10 cellular contexts compared by ENCODE assay signal in the genomic region with DNA sequence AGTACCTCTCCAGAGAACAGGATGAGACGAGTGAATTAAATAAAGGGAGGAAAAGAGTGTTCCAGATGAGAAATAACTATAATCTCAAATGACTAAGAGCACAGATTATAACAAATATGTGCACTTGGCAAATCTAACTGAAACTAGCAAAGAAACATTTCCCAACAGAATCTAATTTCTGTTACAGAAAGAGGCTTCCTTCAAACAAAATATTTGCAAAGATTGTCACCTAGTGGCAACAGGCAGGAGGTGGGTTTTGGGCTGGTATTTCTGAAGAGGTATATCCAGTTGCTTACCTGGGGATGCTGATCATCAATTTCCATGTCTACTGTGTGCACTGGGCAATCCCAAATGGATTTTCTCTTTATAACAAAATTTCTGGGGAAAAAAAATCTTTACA. TPM values are rescaled to one million over a fixed set of nuclear protein-coding genes. Genes with fewer than 3 reads are reported as not detected.
DNase-seq lines count a peak whose midpoint lies in the region; ATAC-seq and TF ChIP-seq lines count a peak whose summit lies in the region.
"Had no signal": no experiment of that assay in that cellular context is flagged by ENCODE, and none has a peak within 500 bp of the region (broad histone marks: within the 10 kb centered on the region; RNA-seq: fewer than 3 reads in every experiment).

No MANE protein-coding gene starts in this region.

- no peaks in the 10 kb centered on the region for H3K27me3 ChIP-seq in PC-3 (ENCODE audit: low read length)

- no TSS peak for BruUV-seq in PC-3 (replicated peaks; lab: Mats Ljungman, UMichigan)

- in situ Hi-C loops in ACHN (cut with HindIII; ENCODE audit: low pct_ligation_motif_present, low pct_unique_long_range_greater_than_20kb, low sequenced_read_pairs), result no loop called here

- CTCF ChIA-PET in PC-3 (lab: Charles Lee), result interaction anchor here (0.7 kb wide), 1 partner anchor 629 kb away, joined by 3 read pairs; no protein-coding TSS in a partner anchor

- H3K4me1 ChIP-seq in PC-3 (ENCODE audit: insufficient read depth, low read length), result peaks cover 16% of the 10 kb centered on the region

- no peak overlapping the region for H2AFZ ChIP-seq in PC-3 (ENCODE audit: low read length)

- no peaks in the 10 kb centered on the region for H3K9me3 ChIP-seq in PC-3 (ENCODE audit: low read length)

- no peaks in the 10 kb centered on the region for H3F3A ChIP-seq in PC-3 (ENCODE audit: low read length, unreplicated experiment)

- no peak overlapping the region for H3K4me2 ChIP-seq in PC-3 (ENCODE audit: low read length)

- H3K4me3 ChIP-seq in PC-3 (ENCODE audit: low read length), result no peak overlapping the region
- H3K4me3 ChIP-seq in fibroblast of the aortic adventitia (ENCODE audit: low read depth, low read length), result no peak overlapping the region

- POLR2A ChIA-PET in PC-3 (lab: Charles Lee; ENCODE audit: unreplicated experiment), result no interaction called here

- no peaks in the 10 kb centered on the region for H3K79me2 ChIP-seq in PC-3 (ENCODE audit: low read length)

- H3K27ac ChIP-seq in PC-3 (ENCODE audit: low read length), result no peak overlapping the region
- H3K27ac ChIP-seq in caudate nucleus (ENCODE audit: low read depth, low read length), result no peak overlapping the region

- H4K20me1 ChIP-seq in PC-3 (ENCODE audit: low read length), result no peaks in the 10 kb centered on the region

- peak; percentile 53 for ATAC-seq in PC-3
- no peak for ATAC-seq in GM21825 (IDR thresholded peaks at IDR 0.05; ENCODE audit: unreplicated experiment)

- H3K9ac ChIP-seq in PC-3 (ENCODE audit: low read length), result no peak overlapping the region

- peak; percentile 53 for TF ChIP-seq CTCF in GM12872 (IDR thresholded peaks at IDR 0.05; ENCODE audit: insufficient read depth, low read depth, low read length)
- peak; percentile 66 for TF ChIP-seq CTCF in PC-3 (conservative IDR thresholded peaks at IDR 0.05; ENCODE audit: low read depth, low read length)
- TF ChIP-seq CTCF in fibroblast of the aortic adventitia (IDR thresholded peaks at IDR 0.05; ENCODE audit: insufficient read depth, low read length), result peak; percentile 80

- intact Hi-C loops in PC-3 (cut with micrococcal nuclease), result no loop called here

- H3K36me3 ChIP-seq in PC-3 (ENCODE audit: low read depth, low read length), result no peaks in the 10 kb centered on the region

- H3K9me2 ChIP-seq in PC-3 (replicated peaks; ENCODE audit: low read length), result no peaks in the 10 kb centered on the region

- peak; percentile 25 for DNase-seq in ACHN
- DNase-seq in PC-3, result peak; percentile 54
- peak; percentile 87 for DNase-seq in fibroblast of the aortic adventitia (ENCODE audit: low read depth)
- DNase-seq in caudate nucleus (lab: John Stamatoyannopoulos, UW), result no peak
- DNase-seq in HPDE6-E6E7 (ENCODE audit: extremely low spot score), result no peak
- DNase-seq in NCI-H1436 treated with DMSO at 0.1 percent for 48 hours (lab: John Stamatoyannopoulos, UW), result no peak
- DNase-seq: activated naive CD8-positive, alpha-beta T cell treated with anti-CD3 and anti-CD28 coated beads for 36 hours; NCI-H1436 had no signal

RNA-seq across cellular contexts. Expression of gene SPDL1, which starts 5.6 kb away (rescaled TPM):
- total RNA-seq in PC-3 (2014; rRNA removed), result 29.9 and 38.8 TPM in 2 replicates
- 43.7 and 105 TPM in 2 replicates for total RNA-seq in fibroblast of the aortic adventitia (ENCODE audit: low replicate concordance)

RNA-seq across cellular contexts. Expression of gene DOCK2, which starts 59.1 kb away (rescaled TPM):
- 0.26 and 0.58 TPM in 2 replicates for total RNA-seq in PC-3 (2014; rRNA removed)
- total RNA-seq in fibroblast of the aortic adventitia (ENCODE audit: low replicate concordance), result 0.65 and 4.6 TPM in 2 replicates

Comparison
In these comparisons a context has a peak if more than half of its experiments do, and no peak if none do; other contexts are left out.
1. DNase-seq: peak in ACHN (single experiment), PC-3 (single experiment) and fibroblast of the aortic adventitia (single experiment); none in caudate nucleus (0 of 61), HPDE6-E6E7 (single experiment) and NCI-H1436 treated with DMSO at 0.1 percent for 48 hours (single experiment).
2. Peak in every context shown above with its lines, with median percentiles within 50 percentile points of each other: CTCF ChIP-seq.